ENCODE assay signal across 8 cellular contexts in genomic region chr16:22374311-22375116, GRCh38. TPM values are rescaled to one million over a fixed set of nuclear protein-coding genes. Genes with fewer than 3 reads are reported as not detected.
DNase-seq lines count a peak whose midpoint lies in the region; ATAC-seq, FAIRE-seq and TF ChIP-seq lines count a peak whose summit lies in the region.

Gene CDR2 (minus strand): TSS chr16:22374619. CDS start chr16:22374309, 310 bp downstream.

- peak within 1 kb of the TSS; percentile 79 to 92 (median 84) for H3K27ac ChIP-seq in pancreas
- peak within 1 kb of the TSS; percentile 91 to 93 for H3K27ac ChIP-seq in tibial artery

- H3K4me1 ChIP-seq in pancreas (peaks cover 13 to 36% (median 17%) of the 10 kb centered on the region in 3 donors), tibial artery (peaks cover 0 to 42% (median 31%) of the 10 kb centered on the region in 4 donors)

- H3K9me3 ChIP-seq in pancreas = no peaks in the 10 kb centered on the region
- no peaks in the 10 kb centered on the region for H3K9me3 ChIP-seq in tibial artery

- H3K4me3 ChIP-seq in pancreas (peak within 1 kb of the TSS; percentile 80 to 97 (median 86)), tibial artery (peak within 1 kb of the TSS; percentile 79 to 92)

- peak; percentile 89 for TF ChIP-seq POLR2A in GM12892 (IDR thresholded peaks at IDR 0.05; ENCODE audit: low read depth, low read length)

- DNase-seq in GM12892 (ENCODE audit: insufficient read length) (peak; percentile 95), NCI-H1436 (lab: John Stamatoyannopoulos, UW) (peak; percentile 96), SW480 (ENCODE audit: low spot score) (peak; percentile 95), Right ventricle myocardium superior (peak; percentile 98), pancreas (peak; percentile 97 to 100 (median 98)), tibial artery (peak; percentile 98 to 99)
- DNase-seq in activated naive CD8-positive, alpha-beta T cell treated with anti-CD3 and anti-CD28 coated beads, Interleukin-2, amount 50 U/mL, for 16 hours (ENCODE audit: low read depth, low spot score) = peak; percentile 95

- intact Hi-C loops in Right ventricle myocardium superior (cut with DNase I) (no loop called here), pancreas (cut with DNase I) (no loop called here), tibial artery (cut with DNase I; ENCODE audit: low total_unique reads) (loop anchor here (10.0 kb wide), 2 partner anchors 60 to 180 kb away; no protein-coding TSS in a partner anchor)

- TF ChIP-seq CTCF in pancreas (IDR thresholded peaks at IDR 0.05) = no peak
- peak in 1 of 2 experiments; percentile 5 for TF ChIP-seq CTCF in tibial artery (IDR thresholded peaks at IDR 0.05)

- no peaks in the 10 kb centered on the region for H3K36me3 ChIP-seq in pancreas
- no peaks in the 10 kb centered on the region for H3K36me3 ChIP-seq in tibial artery

- no peaks in the 10 kb centered on the region for H3K27me3 ChIP-seq in pancreas
- no peaks in the 10 kb centered on the region for H3K27me3 ChIP-seq in tibial artery

- WGBS in pancreas, 2 donors = 0% methylated on average over 81 to 96 of the region's 96 CpGs

- ATAC-seq in HG02840 (IDR thresholded peaks at IDR 0.05; ENCODE audit: low FRiP score, unreplicated experiment) (peak; percentile 93), Right ventricle myocardium superior (ENCODE audit: poor library complexity) (peak; percentile 97), pancreas (peak; percentile 85 to 97 (median 90))

- FAIRE-seq in GM12892 (lab: Jason Lieb, UNC) (peak; percentile 89), pancreas (lab: Jason Lieb, UNC) (no peak)

RNA-seq across cellular contexts. Expression of gene CDR2, which starts in this region (rescaled TPM):
- 13.7 TPM for polyA plus RNA-seq in GM12892 (2012; ENCODE audit: missing spikeins)
- total RNA-seq in Right ventricle myocardium superior = 5.2 TPM
- 10 to 100 TPM in 2 of 6 donors, 1 to 10 TPM in 4; 8.3 to 15.5 (median 9.2) TPM for total RNA-seq in pancreas
- 1 to 10 TPM; 7.9 to 9.3 TPM for polyA plus RNA-seq in pancreas

Comparison
In these comparisons a context has a peak if more than half of its experiments do, and no peak if none do; other contexts are left out.
1. Peak in every context shown above with its lines: DNase-seq, ATAC-seq, H3K4me3 ChIP-seq and H3K27ac ChIP-seq.